Comparison of ENCODE assay signal across 1 cellular context in the genomic region with DNA sequence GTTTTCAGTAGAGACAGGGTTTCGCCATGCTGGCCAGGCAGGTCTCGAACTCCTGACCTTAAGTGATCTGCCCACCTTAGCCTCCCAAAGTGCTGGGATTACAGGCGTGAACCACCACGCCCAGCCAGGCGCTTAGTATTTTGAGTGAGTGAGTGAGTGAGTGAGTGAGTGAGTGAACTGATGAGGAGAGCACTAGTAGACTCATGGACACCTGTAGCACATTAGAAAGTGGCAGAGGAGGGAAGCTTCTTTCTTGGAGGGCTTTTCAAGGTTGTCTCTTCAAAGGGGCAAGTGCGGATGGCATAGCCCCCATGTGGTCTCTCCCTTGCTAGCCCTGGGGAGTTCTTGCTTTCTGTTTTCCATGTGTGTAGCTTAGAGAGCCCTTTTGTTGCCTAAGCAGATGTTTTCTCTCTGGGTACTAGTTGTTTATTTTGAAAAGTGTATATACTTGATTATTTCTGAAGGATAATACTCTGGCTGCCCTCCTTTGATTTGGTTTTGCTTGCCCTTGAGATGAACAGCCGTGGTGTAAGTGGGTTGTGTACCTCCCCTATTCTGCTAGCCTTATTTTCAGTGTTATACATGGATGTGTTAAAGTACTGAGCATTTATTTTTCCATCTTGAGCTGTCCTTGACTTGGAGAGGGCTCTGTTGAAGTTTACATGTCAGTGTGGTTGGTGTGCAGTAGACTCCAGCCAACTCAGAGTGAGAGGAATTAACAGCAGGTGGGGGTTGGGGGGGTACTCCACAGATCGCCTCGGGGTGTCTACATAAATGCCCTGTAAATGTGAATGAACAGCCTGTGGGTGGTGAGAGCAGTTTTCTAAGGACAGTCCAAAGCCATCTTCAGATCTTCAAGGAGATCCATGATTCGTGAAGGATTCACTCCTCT.
TF ChIP-seq lines count a peak whose summit lies in the region.

No MANE protein-coding gene starts in this region.

TF ChIP-seq in HepG2, 621 proteins besides CTCF, POLR2A, EP300 and RAD21:
- TF ChIP-seq NFKBIZ (CRISPR knock-in tag; IDR thresholded peaks at IDR 0.05) (no peak), SATB2 (CRISPR knock-in tag; IDR thresholded peaks at IDR 0.05) (no peak), DNMT1 (CRISPR knock-in tag; IDR thresholded peaks at IDR 0.05) (no peak)
- TF ChIP-seq, protein P1, sequence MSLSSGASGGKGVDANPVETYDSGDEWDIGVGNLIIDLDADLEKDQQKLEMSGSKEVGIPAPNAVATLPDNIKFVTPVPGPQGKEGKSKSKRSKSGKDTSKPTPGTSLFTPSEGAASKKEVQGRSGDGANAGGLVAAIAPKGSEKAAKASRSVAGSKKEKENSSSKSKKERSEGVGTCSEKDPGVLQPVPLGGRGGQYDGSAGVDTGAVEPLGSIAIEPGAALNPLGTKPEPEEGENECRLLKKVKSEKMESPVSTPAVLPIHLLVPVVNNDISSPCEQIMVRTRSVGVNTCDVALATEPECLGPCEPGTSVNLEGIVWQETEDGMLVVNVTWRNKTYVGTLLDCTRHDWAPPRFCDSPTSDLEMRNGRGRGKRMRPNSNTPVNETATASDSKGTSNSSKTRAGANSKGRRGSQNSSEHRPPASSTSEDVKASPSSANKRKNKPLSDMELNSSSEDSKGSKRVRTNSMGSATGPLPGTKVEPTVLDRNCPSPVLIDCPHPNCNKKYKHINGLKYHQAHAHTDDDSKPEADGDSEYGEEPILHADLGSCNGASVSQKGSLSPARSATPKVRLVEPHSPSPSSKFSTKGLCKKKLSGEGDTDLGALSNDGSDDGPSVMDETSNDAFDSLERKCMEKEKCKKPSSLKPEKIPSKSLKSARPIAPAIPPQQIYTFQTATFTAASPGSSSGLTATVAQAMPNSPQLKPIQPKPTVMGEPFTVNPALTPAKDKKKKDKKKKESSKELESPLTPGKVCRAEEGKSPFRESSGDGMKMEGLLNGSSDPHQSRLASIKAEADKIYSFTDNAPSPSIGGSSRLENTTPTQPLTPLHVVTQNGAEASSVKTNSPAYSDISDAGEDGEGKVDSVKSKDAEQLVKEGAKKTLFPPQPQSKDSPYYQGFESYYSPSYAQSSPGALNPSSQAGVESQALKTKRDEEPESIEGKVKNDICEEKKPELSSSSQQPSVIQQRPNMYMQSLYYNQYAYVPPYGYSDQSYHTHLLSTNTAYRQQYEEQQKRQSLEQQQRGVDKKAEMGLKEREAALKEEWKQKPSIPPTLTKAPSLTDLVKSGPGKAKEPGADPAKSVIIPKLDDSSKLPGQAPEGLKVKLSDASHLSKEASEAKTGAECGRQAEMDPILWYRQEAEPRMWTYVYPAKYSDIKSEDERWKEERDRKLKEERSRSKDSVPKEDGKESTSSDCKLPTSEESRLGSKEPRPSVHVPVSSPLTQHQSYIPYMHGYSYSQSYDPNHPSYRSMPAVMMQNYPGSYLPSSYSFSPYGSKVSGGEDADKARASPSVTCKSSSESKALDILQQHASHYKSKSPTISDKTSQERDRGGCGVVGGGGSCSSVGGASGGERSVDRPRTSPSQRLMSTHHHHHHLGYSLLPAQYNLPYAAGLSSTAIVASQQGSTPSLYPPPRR (CRISPR knock-in tag; IDR thresholded peaks at IDR 0.05; ENCODE audit: borderline replicate concordance): no peak
